Comparison of ENCODE assay signal across 11 cellular contexts in the genomic region with DNA sequence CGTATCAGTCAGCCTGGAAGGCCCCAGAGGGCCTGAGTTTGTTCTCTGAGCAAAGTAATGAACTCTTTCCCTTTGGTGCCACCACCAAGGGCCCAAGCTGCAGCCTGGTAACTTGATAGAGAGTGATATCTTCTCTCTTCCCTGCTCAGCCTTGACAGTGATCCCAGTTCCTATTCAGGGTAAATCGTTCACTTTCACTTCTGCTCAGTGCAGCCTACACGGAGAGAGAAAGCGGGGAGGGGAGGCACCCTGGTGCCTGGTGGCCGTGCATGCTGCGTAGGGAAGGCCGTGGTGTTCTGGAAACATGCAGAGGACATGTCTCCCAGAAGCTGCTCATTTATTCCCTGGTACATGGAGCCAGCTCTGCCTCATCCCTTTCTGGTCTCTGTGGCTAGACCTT. TPM values are rescaled to one million over a fixed set of nuclear protein-coding genes. Genes with fewer than 3 reads are reported as not detected.
DNase-seq lines count a peak whose midpoint lies in the region; ATAC-seq lines count a peak whose summit lies in the region.
"Had no signal": no experiment of that assay in that cellular context is flagged by ENCODE, and none has a peak within 500 bp of the region (broad histone marks: within the 10 kb centered on the region; RNA-seq: fewer than 3 reads in every experiment).

No MANE protein-coding gene starts in this region.

- H3K4me3 Mint-ChIP-seq in immature natural killer cell, result no peak overlapping the region
- H3K4me3 Mint-ChIP-seq: central memory CD8-positive, alpha-beta T cell had no signal

- DNase-seq in CD1c-positive myeloid dendritic cell (ENCODE audit: extremely low spot score) (peak; percentile 87), left cardiac atrium (no peak), activated gamma-delta T cell (lab: John Stamatoyannopoulos, UW) (no peak), immature natural killer cell (no peak)
- DNase-seq in stimulated activated CD4-positive, alpha-beta T cell treated with anti-CD3 and anti-CD28 coated beads, Interleukin-2, amount 100 ng/mL, for 48 hours, result no peak
- DNase-seq: NCI-H1694 treated with DMSO at 0.1 percent for 48 hours, retina had no signal

- no peaks in the 10 kb centered on the region for H3K9me3 Mint-ChIP-seq in immature natural killer cell
- H3K9me3 Mint-ChIP-seq: central memory CD8-positive, alpha-beta T cell had no signal

- ATAC-seq in GM21381 (IDR thresholded peaks at IDR 0.05; ENCODE audit: unreplicated experiment), result peak; percentile 66
- ATAC-seq in HG03565 (IDR thresholded peaks at IDR 0.05; ENCODE audit: unreplicated experiment), result peak; percentile 35
- ATAC-seq in left cardiac atrium, result peak; percentile 73 to 77
- ATAC-seq in HG03457 (IDR thresholded peaks at IDR 0.05; ENCODE audit: unreplicated experiment), result no peak

- H3K27ac Mint-ChIP-seq in immature natural killer cell, result no peak overlapping the region

- intact Hi-C loops in left cardiac atrium (cut with DNase I), result no loop called here

- no peaks in the 10 kb centered on the region for H3K4me1 Mint-ChIP-seq in immature natural killer cell
- H3K4me1 Mint-ChIP-seq: central memory CD8-positive, alpha-beta T cell had no signal

- peaks cover 0 to 1% (median 0%) of the 10 kb centered on the region in 3 donors for H3K27me3 Mint-ChIP-seq in immature natural killer cell (ENCODE audit: low read depth in 3 of 3)
- H3K27me3 Mint-ChIP-seq: central memory CD8-positive, alpha-beta T cell had no signal

- H3K36me3 Mint-ChIP-seq in immature natural killer cell, result peaks cover 0 to 3% (median 0%) of the 10 kb centered on the region in 3 donors

RNA-seq across cellular contexts. Expression of a gene that starts 54.9 kb away (rescaled TPM):
- 1 to 10 TPM; 6.1 to 8.0 TPM for total RNA-seq in left cardiac atrium
- polyA plus RNA-seq in immature natural killer cell, result 1 to 10 TPM; 2.2 to 8.3 (median 4.1) TPM

RNA-seq across cellular contexts. Expression of a gene that starts 55.1 kb away (rescaled TPM):
- 10 to 100 TPM; 32.9 to 39.5 TPM for total RNA-seq in left cardiac atrium
- polyA plus RNA-seq in immature natural killer cell, result 10 to 100 TPM; 11.7 to 21.1 (median 15.4) TPM
